9 cellular contexts compared by ENCODE assay signal in the genomic region with DNA sequence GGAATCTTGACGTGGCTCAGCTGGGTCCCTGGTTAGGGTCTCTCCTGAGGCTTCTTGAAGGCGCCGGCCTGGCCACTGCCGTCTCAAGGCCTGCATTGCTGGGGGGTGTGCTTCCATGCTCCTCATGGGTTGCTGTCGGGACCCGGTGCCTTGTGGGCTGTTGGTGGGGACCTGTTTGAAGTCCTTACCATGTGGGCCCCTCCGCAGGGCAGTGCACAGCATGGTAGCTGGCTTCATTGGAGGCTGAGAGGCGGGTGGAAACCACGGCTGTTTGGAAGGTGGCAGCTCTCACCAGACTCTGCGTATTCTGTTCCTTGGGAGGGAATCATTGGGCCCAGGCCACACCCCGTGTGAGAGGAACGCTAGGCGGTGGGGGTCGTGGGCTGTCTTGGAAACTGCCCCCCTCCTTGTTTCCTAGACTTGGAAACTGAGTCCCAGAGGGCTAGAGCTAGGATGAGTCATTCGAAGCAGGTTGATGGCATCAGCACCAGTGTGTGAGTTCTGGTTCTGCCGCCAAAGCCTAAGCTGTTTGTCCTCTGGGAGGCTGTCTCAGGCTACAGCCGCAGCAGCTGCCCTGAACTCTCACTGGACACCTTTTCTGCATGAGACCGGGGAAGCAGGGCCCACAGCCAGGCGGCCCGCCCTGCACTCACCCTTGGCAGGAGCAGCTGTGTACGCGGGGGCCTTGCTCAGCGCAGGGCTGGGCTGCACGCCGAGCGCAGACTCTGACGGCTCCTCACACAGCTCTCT. TPM values are rescaled to one million over a fixed set of nuclear protein-coding genes. Genes with fewer than 3 reads are reported as not detected.
A peak's percentile ranks its signal among the peaks of the same experiment; 100 is the strongest.
DNase-seq lines count a peak whose midpoint lies in the region; ATAC-seq and TF ChIP-seq lines count a peak whose summit lies in the region.
"Had no signal": no experiment of that assay in that cellular context is flagged by ENCODE, and none has a peak within 500 bp of the region (broad histone marks: within the 10 kb centered on the region; RNA-seq: fewer than 3 reads in every experiment).

No MANE protein-coding gene starts in this region.

- peak overlapping the region; percentile 83 for H3K27ac ChIP-seq in left ventricle myocardium inferior (replicated peaks)
- H3K27ac ChIP-seq in psoas muscle: peak overlapping the region; percentile 82

- DNase-seq in G401 (ENCODE audit: low spot score) (peak; percentile 41), cerebellar cortex (ENCODE audit: low spot score) (peak; percentile 33), left ventricle myocardium inferior (peak; percentile 86), psoas muscle (peak; percentile 94 to 97), SIG-M5 treated with dmso at 0.1 percent for 504 hours (lab: John Stamatoyannopoulos, UW; ENCODE audit: unreplicated experiment) (no peak), midbrain (lab: John Stamatoyannopoulos, UW) (no peak)
- DNase-seq: T1000 had no signal

- intact Hi-C loops in left ventricle myocardium inferior (cut with micrococcal nuclease): no loop called here
- intact Hi-C loops in psoas muscle (cut with DNase I): loop anchor here in 1 of 2 donors (5.0 kb wide), 2 partner anchors 38 to 63 kb away; a partner anchor contains a TSS

- in situ Hi-C loops in G401 (cut with HindIII; ENCODE audit: low sequenced_read_pairs): no loop called here

- H3K4me1 ChIP-seq in left ventricle myocardium inferior (peaks cover 38% of the 10 kb centered on the region), psoas muscle (peaks cover 16% of the 10 kb centered on the region)

- peak; percentile 16 for TF ChIP-seq CTCF in left ventricle myocardium inferior (IDR thresholded peaks at IDR 0.05; ENCODE audit: borderline replicate concordance)
- no peak for TF ChIP-seq CTCF in psoas muscle (IDR thresholded peaks at IDR 0.05)

- 24 to 31% (median 29%) methylated on average over 23 to 27 of the region's 27 CpGs for WGBS in psoas muscle, 3 donors

- no peaks in the 10 kb centered on the region for H3K9me3 ChIP-seq in left ventricle myocardium inferior (replicated peaks)
- no peaks in the 10 kb centered on the region for H3K9me3 ChIP-seq in psoas muscle

- H3K4me3 ChIP-seq in left ventricle myocardium inferior (no peak overlapping the region), psoas muscle (peak overlapping the region; percentile 36)

- H3K36me3 ChIP-seq in left ventricle myocardium inferior: peaks cover 15% of the 10 kb centered on the region
- peaks cover 0 to 13% of the 10 kb centered on the region in 2 donors for H3K36me3 ChIP-seq in psoas muscle (ENCODE audit: insufficient read depth in 1 of 2, low read depth in 1 of 2)

- H3K27me3 ChIP-seq in left ventricle myocardium inferior (ENCODE audit: low read depth) (no peaks in the 10 kb centered on the region), psoas muscle (ENCODE audit: insufficient read depth in 3 of 3, low read length in 2 of 3) (no peaks in the 10 kb centered on the region)

- ATAC-seq in psoas muscle (peak; percentile 95 to 98 (median 96)), GM21786 (IDR thresholded peaks at IDR 0.05; ENCODE audit: unreplicated experiment) (no peak), GM21717 (IDR thresholded peaks at IDR 0.05; ENCODE audit: unreplicated experiment) (no peak)

RNA-seq across cellular contexts. Expression of a gene that starts 35.2 kb away (rescaled TPM):
- not detected in 2 replicates for total RNA-seq in G401 (2014; rRNA removed; shearing (Covaris generic))
- not detected for total RNA-seq in left ventricle myocardium inferior
- total RNA-seq in psoas muscle: 1 to 10 TPM in 3 of 4 donors, not detected in 1; 1.8 to 6.3 (median 2.7) TPM
- 1 to 10 TPM in 2 of 3 donors, under 1 TPM in 1; 0.79 to 5.1 (median 1.4) TPM for polyA plus RNA-seq in psoas muscle

RNA-seq across cellular contexts. Expression of a gene that starts 52.8 kb away (rescaled TPM):
- total RNA-seq in G401 (2014; rRNA removed; shearing (Covaris generic)): 86.4 and 108 TPM in 2 replicates
- total RNA-seq in left ventricle myocardium inferior (48.0 TPM), psoas muscle (10 to 100 TPM; 34.7 to 46.1 (median 40.3) TPM)
- 10 to 100 TPM; 28.2 to 65.0 (median 31.4) TPM for polyA plus RNA-seq in psoas muscle

Comparison
In these comparisons a context has a peak if more than half of its experiments do, and no peak if none do; other contexts are left out.
1. DNase-seq: peak in G401 (single experiment), cerebellar cortex (single experiment), left ventricle myocardium inferior (single experiment) and psoas muscle (2 of 2); none in SIG-M5 treated with dmso at 0.1 percent for 504 hours (single experiment) and midbrain (single experiment).
2. ATAC-seq: peak in psoas muscle (4 of 4); none in GM21786 (single experiment) and GM21717 (single experiment).